Comparison of ENCODE assay signal across 11 cellular contexts in the genomic region with DNA sequence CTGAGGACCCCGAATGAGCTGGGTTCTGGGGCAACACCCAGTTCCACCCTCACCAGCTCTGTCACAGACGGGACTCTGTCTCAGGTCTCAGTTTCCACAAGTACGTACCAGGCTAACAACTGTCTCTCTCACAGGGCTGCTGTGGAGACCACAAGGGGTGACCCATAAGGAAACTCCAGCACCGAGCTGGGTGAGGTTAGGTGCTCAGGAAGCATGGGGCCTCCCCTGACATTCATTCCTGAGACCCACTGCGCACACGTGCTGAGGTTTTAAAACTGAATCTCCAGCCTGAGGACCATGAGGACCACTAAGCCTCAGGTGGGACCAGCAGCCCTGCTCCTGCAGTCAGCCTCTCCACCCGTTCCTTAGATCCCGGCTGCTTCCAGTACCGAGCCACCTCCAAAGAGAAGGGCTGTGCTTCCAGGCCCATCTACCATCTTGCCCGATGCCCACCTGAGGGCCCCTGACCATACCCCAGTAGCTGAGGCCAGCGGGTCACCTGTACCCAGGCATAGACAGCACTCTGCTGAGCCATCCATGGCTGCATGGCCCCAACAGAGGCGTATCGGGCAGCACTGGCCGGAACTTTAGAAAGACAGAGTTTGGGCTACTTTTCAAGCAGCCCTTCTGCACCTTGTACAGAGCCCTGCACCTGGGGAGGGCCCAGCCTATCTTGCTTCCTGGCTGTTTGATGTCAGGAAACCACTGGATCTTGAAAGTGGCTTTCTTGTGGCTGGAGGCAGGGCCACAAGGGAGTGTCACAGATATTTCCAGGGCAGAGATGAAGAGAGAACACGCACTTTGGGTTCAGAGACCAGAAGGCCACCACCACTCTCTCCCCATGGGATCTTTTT. TPM values are rescaled to one million over a fixed set of nuclear protein-coding genes. Genes with fewer than 3 reads are reported as not detected.
A peak's percentile ranks its signal among the peaks of the same experiment; 100 is the strongest.
DNase-seq lines count a peak whose midpoint lies in the region; ATAC-seq and TF ChIP-seq lines count a peak whose summit lies in the region.
"Had no signal": no experiment of that assay in that cellular context is flagged by ENCODE, and none has a peak within 500 bp of the region (broad histone marks: within the 10 kb centered on the region; RNA-seq: fewer than 3 reads in every experiment).

No MANE protein-coding gene starts in this region.

- peaks cover 9% of the 10 kb centered on the region for H3K27me3 Mint-ChIP-seq in nephron (ENCODE audit: low read depth)

- H3K9me3 Mint-ChIP-seq in nephron: no peaks in the 10 kb centered on the region
- H3K9me3 Mint-ChIP-seq: neural progenitor cell had no signal

- no peak for TF ChIP-seq CTCF in nephron (IDR thresholded peaks at IDR 0.05; ENCODE audit: unreplicated experiment in 3 of 3)

- DNase-seq in DMS 273 (lab: John Stamatoyannopoulos, UW; ENCODE audit: unreplicated experiment): peak; percentile 62
- no peak for DNase-seq in DMS 273 treated with DMSO at 0.1 percent for 48 hours (lab: John Stamatoyannopoulos, UW)
- DNase-seq in T-helper 2 cell: peak in 3 of 5 experiments; percentile 29 to 59 (median 46)
- peak; percentile 78 for DNase-seq in activated effector memory CD4-positive, alpha-beta T cell treated with anti-CD3 and anti-CD28 coated beads, Interleukin-2, amount 50 U/mL, for 16 hours
- DNase-seq in HUDEP-2 (lab: John Stamatoyannopoulos, UW; ENCODE audit: unreplicated experiment in 76 of 76): no peak
- DNase-seq in cerebellum (ENCODE audit: low spot score): no peak
- DNase-seq: GM23248, PC-3 had no signal

- ATAC-seq in GM18870 (IDR thresholded peaks at IDR 0.05; ENCODE audit: unreplicated experiment): no peak
- ATAC-seq: PC-3 had no signal

- H3K4me1 Mint-ChIP-seq in nephron: peaks cover 64% of the 10 kb centered on the region

- H3K36me3 Mint-ChIP-seq in nephron (ENCODE audit: low read depth): no peaks in the 10 kb centered on the region
- H3K36me3 Mint-ChIP-seq: neural progenitor cell had no signal

- H3K4me3 Mint-ChIP-seq in nephron: no peak overlapping the region
- H3K4me3 Mint-ChIP-seq: neural progenitor cell had no signal

- peak overlapping the region; percentile 94 to 97 (median 97) for H3K27ac Mint-ChIP-seq in nephron
- H3K27ac Mint-ChIP-seq: neural progenitor cell had no signal

RNA-seq across cellular contexts. Expression of gene HSPA12A, which starts 18.7 kb away (rescaled TPM):
- 63.1 TPM for total RNA-seq in cerebellum

Comparison
In these comparisons a context has a peak if more than half of its experiments do, and no peak if none do; other contexts are left out.
1. DNase-seq: peak in DMS 273 (single experiment), T-helper 2 cell (3 of 5) and activated effector memory CD4-positive, alpha-beta T cell treated with anti-CD3 and anti-CD28 coated beads, Interleukin-2, amount 50 U/mL, for 16 hours (single experiment); none in DMS 273 treated with DMSO at 0.1 percent for 48 hours (single experiment), HUDEP-2 (0 of 76) and cerebellum (single experiment).